In the genomic region with DNA sequence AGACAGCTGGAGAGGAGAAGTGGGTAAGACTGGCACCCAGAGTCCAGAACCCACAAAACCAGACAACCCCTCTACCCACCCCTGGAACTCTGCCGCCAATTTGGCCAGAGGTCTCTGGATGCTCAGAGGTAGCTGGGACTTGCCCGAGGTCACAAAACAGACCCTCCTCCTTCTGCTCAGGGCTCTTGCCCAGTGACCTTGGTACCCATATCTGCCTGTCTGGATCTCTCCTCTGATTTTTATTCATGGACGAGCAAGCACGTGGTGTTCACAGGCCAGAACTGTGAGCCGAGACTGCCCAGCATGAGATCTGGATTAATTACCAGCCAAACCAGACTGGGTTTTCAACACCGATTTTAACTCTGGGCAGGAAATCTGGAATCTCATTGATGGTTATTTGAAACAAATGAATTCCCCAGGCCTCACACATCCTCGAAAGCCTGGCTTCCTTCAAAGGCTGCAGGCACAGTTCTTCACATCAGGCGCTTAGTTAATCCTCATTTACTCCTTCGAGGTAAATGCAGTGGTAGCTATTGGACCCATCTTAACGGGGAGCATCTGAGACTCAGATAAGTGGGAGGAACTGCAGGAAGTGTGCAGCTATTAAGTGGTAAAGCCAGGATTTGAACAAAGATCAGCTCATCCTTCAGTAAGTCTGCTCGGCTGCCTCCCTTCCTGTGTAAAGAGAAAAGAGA, we compare ENCODE assay signal across 1 cellular context.
TF ChIP-seq lines count a peak whose summit lies in the region.

No MANE protein-coding gene starts in this region.

TF ChIP-seq in SK-N-SH, 30 proteins besides CTCF, POLR2A, EP300 and RAD21 (continued from another document):
- TF ChIP-seq, protein P1, sequence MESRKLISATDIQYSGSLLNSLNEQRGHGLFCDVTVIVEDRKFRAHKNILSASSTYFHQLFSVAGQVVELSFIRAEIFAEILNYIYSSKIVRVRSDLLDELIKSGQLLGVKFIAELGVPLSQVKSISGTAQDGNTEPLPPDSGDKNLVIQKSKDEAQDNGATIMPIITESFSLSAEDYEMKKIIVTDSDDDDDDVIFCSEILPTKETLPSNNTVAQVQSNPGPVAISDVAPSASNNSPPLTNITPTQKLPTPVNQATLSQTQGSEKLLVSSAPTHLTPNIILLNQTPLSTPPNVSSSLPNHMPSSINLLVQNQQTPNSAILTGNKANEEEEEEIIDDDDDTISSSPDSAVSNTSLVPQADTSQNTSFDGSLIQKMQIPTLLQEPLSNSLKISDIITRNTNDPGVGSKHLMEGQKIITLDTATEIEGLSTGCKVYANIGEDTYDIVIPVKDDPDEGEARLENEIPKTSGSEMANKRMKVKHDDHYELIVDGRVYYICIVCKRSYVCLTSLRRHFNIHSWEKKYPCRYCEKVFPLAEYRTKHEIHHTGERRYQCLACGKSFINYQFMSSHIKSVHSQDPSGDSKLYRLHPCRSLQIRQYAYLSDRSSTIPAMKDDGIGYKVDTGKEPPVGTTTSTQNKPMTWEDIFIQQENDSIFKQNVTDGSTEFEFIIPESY (IDR thresholded peaks at IDR 0.05; ENCODE audit: borderline replicate concordance, low read depth) = no peak
- TF ChIP-seq TEAD4 (IDR thresholded peaks at IDR 0.05; ENCODE audit: borderline replicate concordance, insufficient read depth) (no peak), MXI1 (IDR thresholded peaks at IDR 0.05; ENCODE audit: low read depth, low read length) (peak; percentile 57; the same call in 1 of the 2 replicates), NFIC (IDR thresholded peaks at IDR 0.05; ENCODE audit: borderline replicate concordance) (no peak), GATA2 (CRISPR knock-in tag; IDR thresholded peaks at IDR 0.05) (peak; percentile 37; the same call in 1 of the 2 replicates), ELF1 (IDR thresholded peaks at IDR 0.05) (no peak), FOXM1 (IDR thresholded peaks at IDR 0.05; ENCODE audit: low read depth) (no peak), RFX5 (IDR thresholded peaks at IDR 0.05; ENCODE audit: low read length) (no peak), JUND (IDR thresholded peaks at IDR 0.05) (no peak), CHD2 (IDR thresholded peaks at IDR 0.05; ENCODE audit: low read length, partially characterized antibody) (peak; percentile 11), RCOR1 (IDR thresholded peaks at IDR 0.05; ENCODE audit: low read length) (peak; percentile 59; the same call in 1 of the 2 replicates), FOXJ3 (CRISPR knock-in tag; IDR thresholded peaks at IDR 0.05) (no peak), GABPA (IDR thresholded peaks at IDR 0.05; ENCODE audit: low read depth) (no peak)
- TF ChIP-seq, protein P2, sequence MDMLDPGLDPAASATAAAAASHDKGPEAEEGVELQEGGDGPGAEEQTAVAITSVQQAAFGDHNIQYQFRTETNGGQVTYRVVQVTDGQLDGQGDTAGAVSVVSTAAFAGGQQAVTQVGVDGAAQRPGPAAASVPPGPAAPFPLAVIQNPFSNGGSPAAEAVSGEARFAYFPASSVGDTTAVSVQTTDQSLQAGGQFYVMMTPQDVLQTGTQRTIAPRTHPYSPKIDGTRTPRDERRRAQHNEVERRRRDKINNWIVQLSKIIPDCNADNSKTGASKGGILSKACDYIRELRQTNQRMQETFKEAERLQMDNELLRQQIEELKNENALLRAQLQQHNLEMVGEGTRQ (IDR thresholded peaks at IDR 0.05; ENCODE audit: borderline replicate concordance, low read depth, low read length) = no peak
- TF ChIP-seq, protein P3, sequence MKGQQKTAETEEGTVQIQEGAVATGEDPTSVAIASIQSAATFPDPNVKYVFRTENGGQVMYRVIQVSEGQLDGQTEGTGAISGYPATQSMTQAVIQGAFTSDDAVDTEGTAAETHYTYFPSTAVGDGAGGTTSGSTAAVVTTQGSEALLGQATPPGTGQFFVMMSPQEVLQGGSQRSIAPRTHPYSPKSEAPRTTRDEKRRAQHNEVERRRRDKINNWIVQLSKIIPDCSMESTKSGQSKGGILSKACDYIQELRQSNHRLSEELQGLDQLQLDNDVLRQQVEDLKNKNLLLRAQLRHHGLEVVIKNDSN (IDR thresholded peaks at IDR 0.05; ENCODE audit: borderline replicate concordance, low read depth) = no peak
